8 cellular contexts compared by ENCODE assay signal in the genomic region with DNA sequence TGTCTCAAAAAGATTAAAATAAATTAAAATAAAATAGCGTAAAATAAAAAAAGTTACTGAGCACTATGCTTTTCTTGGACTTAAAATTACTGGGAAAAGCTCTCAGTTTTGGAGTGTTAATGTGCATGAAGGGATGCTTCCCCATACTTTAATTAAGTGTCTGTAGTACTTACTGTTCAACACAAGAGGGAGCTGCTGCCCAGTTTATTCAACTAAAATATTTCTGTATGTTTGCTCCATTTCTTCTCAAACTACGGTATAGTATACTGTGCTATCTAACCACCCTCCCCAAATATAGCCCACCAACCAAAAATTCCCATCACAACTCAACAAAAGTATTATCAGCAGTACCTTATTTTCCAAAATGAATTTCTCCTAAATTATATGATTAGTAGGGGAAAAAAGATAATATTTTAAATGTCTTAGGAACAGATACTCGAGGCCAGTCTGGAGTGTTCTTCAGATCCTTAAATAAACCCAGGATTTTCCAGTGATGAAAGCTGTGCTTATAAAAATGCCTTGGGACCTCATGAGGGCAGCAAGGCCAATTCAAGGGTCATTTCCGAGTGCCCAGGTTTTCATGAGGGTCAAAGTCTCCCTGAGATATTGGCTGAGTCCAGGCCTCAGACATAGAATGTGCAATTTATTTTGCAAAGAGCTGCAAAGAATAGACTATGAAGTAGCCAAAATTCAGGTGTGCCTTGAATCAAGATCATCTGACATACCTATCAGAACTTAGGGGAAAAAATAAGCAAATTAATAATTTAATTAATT.
DNase-seq lines count a peak whose midpoint lies in the region; ATAC-seq, FAIRE-seq and TF ChIP-seq lines count a peak whose summit lies in the region.

No MANE protein-coding gene starts in this region.

- TF ChIP-seq EP300 in A549 (IDR thresholded peaks at IDR 0.05) = no peak
- no peak for TF ChIP-seq EP300 in HepG2 (IDR thresholded peaks at IDR 0.05; ENCODE audit: low read depth in 2 of 2, low read length in 2 of 2)
- no peak for TF ChIP-seq EP300 in HepG2 (CRISPR knock-in tag; IDR thresholded peaks at IDR 0.05; ENCODE audit: borderline replicate concordance)
- no peak for TF ChIP-seq EP300 in upper lobe of left lung (IDR thresholded peaks at IDR 0.05)

- 43% methylated on average over 4 of the region's 4 CpGs for WGBS in A549 (ENCODE audit: missing lambda C conversion rate)
- WGBS in HepG2 (ENCODE audit: low lambda C conversion rate) = 11% methylated on average over 4 of the region's 4 CpGs
- WGBS in upper lobe of left lung, 2 donors = 22 to 35% methylated on average over 4 of the region's 4 CpGs

- H3K9ac ChIP-seq in OCI-LY1 (ENCODE audit: low read length) = no peak overlapping the region
- no peak overlapping the region for H3K9ac ChIP-seq in HepG2 (ENCODE audit: insufficient read depth, low read depth, low read length)

- ATAC-seq in A549 (peak; percentile 66 to 68; a peak in 5 of 6 replicates), HepG2 (peak; percentile 32; the same call in 2 of the 3 replicates), upper lobe of left lung (ENCODE audit: low FRiP score in 2 of 2) (peak; percentile 60 to 78), GM18907 (IDR thresholded peaks at IDR 0.05; ENCODE audit: unreplicated experiment) (no peak)

- H3K36me3 ChIP-seq in OCI-LY1 (ENCODE audit: insufficient read depth, low read length) (no peaks in the 10 kb centered on the region), HepG2 (replicated peaks in 1 of 2; ENCODE audit: control insufficient read depth in 1 of 2, insufficient read depth in 2 of 2, low read length in 2 of 2) (no peaks in the 10 kb centered on the region), upper lobe of left lung (no peaks in the 10 kb centered on the region)

- CTCF ChIA-PET in A549 (lab: Yijun Ruan, JAX) = interaction anchor here (0.5 to 7.0 kb wide), 48 partner anchors 9 to 1928 kb away, joined by 3 to 101 read pairs (median 4); a partner anchor contains a TSS
- CTCF ChIA-PET in HepG2 (lab: Yijun Ruan, JAX; ENCODE audit: low intra/inter-chr PET ratio, low total read pairs) = interaction anchor here (0.9 to 1.2 kb wide), 2 partner anchors 285 to 1397 kb away, joined by 3 read pairs; no protein-coding TSS in a partner anchor

- TF ChIP-seq CTCF in A549 (IDR thresholded peaks at IDR 0.05) = peak; percentile 84
- peak; percentile 61 for TF ChIP-seq CTCF in OCI-LY1 (IDR thresholded peaks at IDR 0.05; ENCODE audit: low read length)
- TF ChIP-seq CTCF in HepG2 (CRISPR knock-in tag; IDR thresholded peaks at IDR 0.05) = peak; percentile 68
- TF ChIP-seq CTCF in upper lobe of left lung (IDR thresholded peaks at IDR 0.05) = peak; percentile 63 to 76 (median 70)

- DNase-seq in A549 (ENCODE audit: low read depth in 1 of 2, low spot score in 1 of 2) = peak; percentile 57 to 65
- DNase-seq in Daoy (ENCODE audit: low read depth) = peak; percentile 48
- peak; percentile 23 for DNase-seq in HPDE6-E6E7 (ENCODE audit: extremely low spot score)
- peak; percentile 44 for DNase-seq in cerebellum (ENCODE audit: low spot score)
- DNase-seq in HepG2 (ENCODE audit: low spot score) = peak; percentile 40
- no peak for DNase-seq in upper lobe of left lung

- H3K4me3 ChIP-seq in A549 = no peak overlapping the region
- H3K4me3 ChIP-seq in OCI-LY1 (ENCODE audit: low read depth, low read length, poor library complexity, severe bottlenecking) = no peak overlapping the region
- no peak overlapping the region for H3K4me3 ChIP-seq in HepG2 (replicated peaks in 1 of 3; ENCODE audit: insufficient read depth in 1 of 3, low read depth in 2 of 3, low read length in 3 of 3)
- H3K4me3 ChIP-seq in upper lobe of left lung = no peak overlapping the region

- no peaks in the 10 kb centered on the region for H4K20me1 ChIP-seq in OCI-LY1 (ENCODE audit: insufficient read depth, low read length)
- H4K20me1 ChIP-seq in HepG2 (ENCODE audit: insufficient read depth, low read length) = no peaks in the 10 kb centered on the region

- TF ChIP-seq POLR2A in A549 (IDR thresholded peaks at IDR 0.05; ENCODE audit: low read length) (no peak), HepG2 (IDR thresholded peaks at IDR 0.05; ENCODE audit: insufficient read depth in 1 of 2, low read depth in 2 of 2, low read length in 2 of 2) (no peak), upper lobe of left lung (IDR thresholded peaks at IDR 0.05) (no peak)

- in situ Hi-C loops in HepG2 (cut with HindIII; ENCODE audit: extremely low pct_ligation_motif_present, low pct_unique_long_range_greater_than_20kb) = no loop called here

- H3K79me2 ChIP-seq in OCI-LY1 (ENCODE audit: insufficient read depth, low read length) (no peaks in the 10 kb centered on the region), HepG2 (ENCODE audit: insufficient read depth, low read length) (no peaks in the 10 kb centered on the region)

- intact Hi-C loops in HepG2 (cut with micrococcal nuclease; ENCODE audit: unreplicated experiment) = loop anchor here (5.0 kb wide), 1 partner anchor 287 kb away; no protein-coding TSS in a partner anchor

- POLR2A ChIA-PET in A549 (lab: Yijun Ruan, JAX) (no interaction called here), HepG2 (lab: Yijun Ruan, JAX) (no interaction called here)

- H3K27me3 ChIP-seq in OCI-LY1 (ENCODE audit: insufficient read depth, low read length) (no peaks in the 10 kb centered on the region), HepG2 (ENCODE audit: control insufficient read depth in 1 of 2, insufficient read depth in 2 of 2, low read length in 2 of 2) (peaks cover 0 to 3% of the 10 kb centered on the region in 2 experiments; a peak in 1 of 5 replicates), upper lobe of left lung (no peaks in the 10 kb centered on the region)

- H3K4me1 ChIP-seq in A549 (peaks cover 7% of the 10 kb centered on the region; the same call in 1 of the 3 replicates), OCI-LY1 (ENCODE audit: insufficient read depth, low read length, severe bottlenecking) (no peaks in the 10 kb centered on the region), HepG2 (ENCODE audit: insufficient read depth, low read length) (no peaks in the 10 kb centered on the region), upper lobe of left lung (no peaks in the 10 kb centered on the region)

- H3F3A ChIP-seq in OCI-LY1 (ENCODE audit: insufficient read depth, low read length) = no peaks in the 10 kb centered on the region

- no TSS peak for BruUV-seq in HepG2 (replicated peaks; lab: Mats Ljungman, UMichigan)

- TF ChIP-seq RAD21 in A549 (conservative IDR thresholded peaks at IDR 0.05 in 1 of 2, IDR thresholded peaks at IDR 0.05 in 1 of 2) (peak; percentile 75 to 79), HepG2 (CRISPR knock-in tag; IDR thresholded peaks at IDR 0.05) (0 out of 2 replicates have a peak, but pooled peaks have one; percentile 30)

- H3K9me3 ChIP-seq in A549 (no peaks in the 10 kb centered on the region), OCI-LY1 (ENCODE audit: low read length) (no peaks in the 10 kb centered on the region), HepG2 (ENCODE audit: low read length) (no peaks in the 10 kb centered on the region), upper lobe of left lung (no peaks in the 10 kb centered on the region)

- no peak overlapping the region for H3K4me2 ChIP-seq in A549
- H3K4me2 ChIP-seq in OCI-LY1 (ENCODE audit: low read length) = no peak overlapping the region
- no peak overlapping the region for H3K4me2 ChIP-seq in HepG2 (ENCODE audit: low read depth, low read length)

- no peaks in the 10 kb centered on the region for H3K9me2 ChIP-seq in OCI-LY1 (ENCODE audit: low read depth, low read length)

- H3K27ac ChIP-seq in A549 (no peak overlapping the region), OCI-LY1 (ENCODE audit: low read depth, low read length, poor library complexity, severe bottlenecking) (no peak overlapping the region), HepG2 (ENCODE audit: extremely low read length, insufficient read depth, low read length) (no peak overlapping the region), upper lobe of left lung (no peak overlapping the region)

- H2AFZ ChIP-seq in OCI-LY1 (ENCODE audit: low read length) = no peak overlapping the region
- no peak overlapping the region for H2AFZ ChIP-seq in HepG2 (ENCODE audit: low read length)

- no peak for FAIRE-seq in A549 (lab: Jason Lieb, UNC)
- peak; percentile 83 for FAIRE-seq in HepG2 (lab: Jason Lieb, UNC)

TF ChIP-seq in A549, 52 proteins besides CTCF, POLR2A, EP300 and RAD21:
- TF ChIP-seq SMC3 (IDR thresholded peaks at IDR 0.05) (peak; percentile 60), EHMT2 (IDR thresholded peaks at IDR 0.05; ENCODE audit: low read depth) (no peak)
TF ChIP-seq in A549: peak in this region for 1.

TF ChIP-seq in HepG2, 621 proteins besides CTCF, POLR2A, EP300 and RAD21:
- TF ChIP-seq, protein P1, sequence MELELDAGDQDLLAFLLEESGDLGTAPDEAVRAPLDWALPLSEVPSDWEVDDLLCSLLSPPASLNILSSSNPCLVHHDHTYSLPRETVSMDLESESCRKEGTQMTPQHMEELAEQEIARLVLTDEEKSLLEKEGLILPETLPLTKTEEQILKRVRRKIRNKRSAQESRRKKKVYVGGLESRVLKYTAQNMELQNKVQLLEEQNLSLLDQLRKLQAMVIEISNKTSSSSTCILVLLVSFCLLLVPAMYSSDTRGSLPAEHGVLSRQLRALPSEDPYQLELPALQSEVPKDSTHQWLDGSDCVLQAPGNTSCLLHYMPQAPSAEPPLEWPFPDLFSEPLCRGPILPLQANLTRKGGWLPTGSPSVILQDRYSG (CRISPR knock-in tag; IDR thresholded peaks at IDR 0.05) = no peak
- TF ChIP-seq STAG1 (CRISPR knock-in tag; IDR thresholded peaks at IDR 0.05) (peak; percentile 48), SIX4 (CRISPR knock-in tag; IDR thresholded peaks at IDR 0.05) (no peak), MIXL1 (CRISPR knock-in tag; IDR thresholded peaks at IDR 0.05) (0 out of 2 replicates have a peak, but pooled peaks have one; percentile 56)
- TF ChIP-seq, protein P2, sequence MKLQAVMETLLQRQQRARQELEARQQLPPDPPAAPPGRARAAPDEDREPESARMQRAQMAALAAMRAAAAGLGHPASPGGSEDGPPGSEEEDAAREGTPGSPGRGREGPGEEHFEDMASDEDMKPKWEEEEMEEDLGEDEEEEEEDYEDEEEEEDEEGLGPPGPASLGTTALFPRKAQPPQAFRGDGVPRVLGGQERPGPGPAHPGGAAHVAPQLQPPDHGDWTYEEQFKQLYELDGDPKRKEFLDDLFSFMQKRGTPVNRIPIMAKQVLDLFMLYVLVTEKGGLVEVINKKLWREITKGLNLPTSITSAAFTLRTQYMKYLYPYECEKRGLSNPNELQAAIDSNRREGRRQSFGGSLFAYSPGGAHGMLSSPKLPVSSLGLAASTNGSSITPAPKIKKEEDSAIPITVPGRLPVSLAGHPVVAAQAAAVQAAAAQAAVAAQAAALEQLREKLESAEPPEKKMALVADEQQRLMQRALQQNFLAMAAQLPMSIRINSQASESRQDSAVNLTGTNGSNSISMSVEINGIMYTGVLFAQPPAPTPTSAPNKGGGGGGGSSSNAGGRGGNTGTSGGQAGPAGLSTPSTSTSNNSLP (IDR thresholded peaks at IDR 0.05; ENCODE audit: low read depth, low read length) = peak; percentile 32; the same call in 1 of the 2 replicates

Comparison
In these comparisons a context has a peak if more than half of its experiments do, and no peak if none do; other contexts are left out.
1. DNase-seq: peak in A549 (2 of 2), Daoy (single experiment), HPDE6-E6E7 (single experiment), cerebellum (single experiment) and HepG2 (single experiment); none in upper lobe of left lung (0 of 2).
2. Peak in every context shown above with its lines, with median percentiles within 50 percentile points of each other: CTCF ChIP-seq.